Comparison of ENCODE assay signal across 1 cellular context in the genomic region with DNA sequence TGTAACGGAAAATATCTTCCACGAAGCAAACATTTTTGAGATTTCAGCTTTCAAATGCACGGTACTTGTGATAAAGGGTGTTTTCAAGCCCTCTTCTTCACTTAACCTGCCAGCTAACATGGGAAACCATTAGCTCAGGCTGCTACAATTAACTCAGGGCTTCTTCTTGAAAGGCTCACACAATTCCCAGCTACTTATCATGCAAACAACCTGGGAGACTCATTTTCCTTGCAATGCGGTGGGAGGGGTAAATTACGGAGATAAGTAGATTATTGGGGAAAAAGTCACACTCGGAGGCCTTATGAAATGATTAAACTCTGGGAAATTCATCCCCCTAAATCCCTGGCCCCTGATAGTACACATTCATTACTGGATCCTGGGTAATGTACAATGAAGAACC.
TF ChIP-seq lines count a peak whose summit lies in the region.

No MANE protein-coding gene starts in this region.

TF ChIP-seq in GM23338, 12 proteins besides CTCF, POLR2A, EP300 and RAD21 (continued from another document):
- TF ChIP-seq ZNF462 (CRISPR knock-in tag; IDR thresholded peaks at IDR 0.05), result no peak
- TF ChIP-seq JUNB (IDR thresholded peaks at IDR 0.05; ENCODE audit: unreplicated experiment), result no peak
